ENCODE assay signal across 17 cellular contexts in the genomic region with DNA sequence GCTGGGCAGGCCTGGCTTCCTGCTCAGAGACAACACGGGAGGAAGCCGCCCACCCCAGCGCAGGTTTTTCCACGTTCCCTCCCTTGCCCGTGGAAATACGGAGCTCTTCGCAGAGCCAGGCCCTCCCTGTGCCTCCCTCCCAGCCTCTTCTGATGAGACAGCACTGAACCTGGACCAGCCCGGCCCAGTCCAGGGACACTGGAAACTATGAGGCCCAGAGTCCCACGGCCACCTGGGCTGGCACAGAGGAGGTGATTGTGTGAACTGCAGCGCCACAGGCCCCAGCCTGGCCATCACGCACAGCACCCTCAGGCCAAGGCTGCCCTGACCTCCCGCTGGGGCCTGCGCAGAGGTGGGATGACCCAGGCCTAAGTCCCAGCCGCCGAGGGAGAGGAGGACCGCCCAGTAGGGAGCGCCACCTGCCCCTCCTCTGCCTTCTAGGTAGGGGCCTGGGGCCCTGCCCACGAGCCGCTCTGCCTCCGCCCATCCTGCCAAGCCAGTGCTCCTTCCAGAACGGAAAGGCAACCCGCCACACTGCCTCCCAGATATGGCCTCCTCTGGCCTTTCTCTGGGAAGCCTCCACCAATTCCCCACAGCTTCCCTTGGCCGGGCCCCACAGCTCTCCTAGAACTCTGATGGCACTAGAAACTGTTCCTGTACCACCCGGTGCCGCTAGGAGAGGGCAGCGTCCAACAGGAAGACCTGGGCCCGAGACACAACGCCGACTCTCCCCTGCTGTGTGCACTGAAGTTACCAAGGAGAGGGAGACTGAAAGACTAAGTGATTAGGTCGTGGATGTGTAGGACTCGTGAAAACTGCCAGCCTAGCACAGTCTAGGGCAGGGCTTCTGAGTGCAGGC. TPM values are rescaled to one million over a fixed set of nuclear protein-coding genes. Genes with fewer than 3 reads are reported as not detected.
DNase-seq lines count a peak whose midpoint lies in the region; ATAC-seq, FAIRE-seq and TF ChIP-seq lines count a peak whose summit lies in the region.
"Had no signal": no experiment of that assay in that cellular context is flagged by ENCODE, and none has a peak within 500 bp of the region (broad histone marks: within the 10 kb centered on the region; RNA-seq: fewer than 3 reads in every experiment).

No MANE protein-coding gene starts in this region.

- no peak for ATAC-seq in HCT116
- ATAC-seq in left lung = no peak
- ATAC-seq: heart left ventricle had no signal

- no peaks in the 10 kb centered on the region for H3K27me3 ChIP-seq in HCT116 (ENCODE audit: insufficient read depth, low read length)
- H3K27me3 ChIP-seq in thymus (ENCODE audit: control insufficient read depth, insufficient read depth) = no peaks in the 10 kb centered on the region
- no peaks in the 10 kb centered on the region for H3K27me3 ChIP-seq in left lung
- H3K27me3 ChIP-seq: adrenal gland, heart left ventricle had no signal

- POLR2A ChIA-PET in HCT116 (lab: Charles Lee) = interaction anchor here (0.7 kb wide), 1 partner anchor 106 kb away, joined by 5 read pairs; no protein-coding TSS in a partner anchor

- H3K9ac ChIP-seq in HCT116 (ENCODE audit: low read length) (peak overlapping the region; percentile 73), kidney (ENCODE audit: low read length in 2 of 2) (no peak overlapping the region)

- H3K4me2 ChIP-seq in HCT116 (ENCODE audit: low read length) = peak overlapping the region; percentile 63

- no peaks in the 10 kb centered on the region for H3K36me3 ChIP-seq in HCT116 (ENCODE audit: control insufficient read depth in 1 of 2, insufficient read depth in 2 of 2, low read length in 2 of 2)
- no peaks in the 10 kb centered on the region for H3K36me3 ChIP-seq in kidney (ENCODE audit: control insufficient read depth in 1 of 2, insufficient read depth in 2 of 2, low read length in 2 of 2)
- no peaks in the 10 kb centered on the region for H3K36me3 ChIP-seq in thymus (ENCODE audit: control insufficient read depth, insufficient read depth)
- H3K36me3 ChIP-seq in left lung = no peaks in the 10 kb centered on the region
- H3K36me3 ChIP-seq: adrenal gland, heart left ventricle had no signal

- TF ChIP-seq RAD21 in HCT116 (IDR thresholded peaks at IDR 0.05; ENCODE audit: low read depth) = no peak

- H3K4me1 Mint-ChIP-seq in brain = peaks cover 23% of the 10 kb centered on the region

- no peak overlapping the region for H3K4me3 ChIP-seq in HCT116 (replicated peaks in 1 of 2; ENCODE audit: low read depth in 1 of 2, low read length in 2 of 2)
- no peak overlapping the region for H3K4me3 ChIP-seq in kidney (ENCODE audit: low read length in 2 of 2)
- H3K4me3 ChIP-seq in thymus (ENCODE audit: low read length) = no peak overlapping the region
- H3K4me3 ChIP-seq in left lung = no peak overlapping the region
- H3K4me3 ChIP-seq: adrenal gland, heart left ventricle had no signal

- H2AFZ ChIP-seq in HCT116 (ENCODE audit: low read depth, low read length, poor library complexity, severe bottlenecking) = no peak overlapping the region

- DNase-seq in HCT116 (ENCODE audit: low read depth, low spot score) (no peak), kidney (peak; percentile 71), left lung (no peak), NCI-H524 treated with DMSO at 0.1 percent for 48 hours (lab: John Stamatoyannopoulos, UW) (no peak)
- DNase-seq in stimulated activated CD4-positive, alpha-beta T cell treated with anti-CD3 and anti-CD28 coated beads, Interleukin-2, amount 100 ng/mL, for 24 hours = no peak
- DNase-seq: activated CD4-positive, alpha-beta T cell treated with anti-CD3 and anti-CD28 coated beads, Interleukin-2, amount 50 U/mL, for 1 hour; activated CD8-positive, alpha-beta memory T cell treated with anti-CD3 and anti-CD28 coated beads, Interleukin-2, amount 50 U/mL, for 4 hours; activated effector memory CD4-positive, alpha-beta T cell treated with Interleukin-2 at 50 U/mL for 16 hours; adrenal gland; central memory CD4-positive, alpha-beta T cell; effector CD4-positive, alpha-beta T cell; NCI-H2029 treated with DMSO at 0.1 percent for 48 hours; substantia nigra had no signal

- H3K27ac ChIP-seq in HCT116 (ENCODE audit: low read depth, low read length) (peak overlapping the region; percentile 85), kidney (ENCODE audit: low read depth in 2 of 2, low read length in 2 of 2) (no peak overlapping the region), thymus (ENCODE audit: low read depth) (peak overlapping the region; percentile 53), left lung (no peak overlapping the region)
- H3K27ac ChIP-seq: adrenal gland, heart left ventricle had no signal

- FAIRE-seq in kidney (lab: Jason Lieb, UNC) = no peak

- CTCF ChIA-PET in HCT116 (lab: Charles Lee) = interaction anchor here (1.6 to 1.9 kb wide), 3 partner anchors 106 to 109 kb away, joined by 3 to 18 read pairs (median 6); no protein-coding TSS in a partner anchor

- BruUV-seq in HCT116 (replicated peaks; lab: Mats Ljungman, UMichigan) = no TSS peak

- no peak for TF ChIP-seq POLR2A in HCT116 (IDR thresholded peaks at IDR 0.05; ENCODE audit: borderline replicate concordance, extremely low read depth, insufficient read depth, insufficient read length)

- no peaks in the 10 kb centered on the region for H3K27me3 Mint-ChIP-seq in brain

- H3K36me3 Mint-ChIP-seq in brain = no peaks in the 10 kb centered on the region
- H3K36me3 Mint-ChIP-seq: memory B cell had no signal

- no peaks in the 10 kb centered on the region for H4K20me1 ChIP-seq in HCT116 (ENCODE audit: insufficient read depth)

- peak overlapping the region in 3 of 5 experiments; percentile 26 to 85 (median 59) for H3K27ac Mint-ChIP-seq in brain
- H3K27ac Mint-ChIP-seq: memory B cell had no signal

- RAD21 ChIA-PET in HCT116 (lab: Charles Lee; ENCODE audit: low non-redundant PET in 1 of 2, low total read pairs in 2 of 2, uncharacterized antibody in 2 of 2, unreplicated experiment in 2 of 2) = interaction anchor here (1.1 to 2.1 kb wide), 2 partner anchors 105 to 107 kb away, joined by 3 to 6 read pairs; no protein-coding TSS in a partner anchor

- H3K9me3 ChIP-seq in HCT116 (ENCODE audit: control insufficient read depth in 1 of 2, insufficient read depth in 1 of 2, low read depth in 1 of 2, low read length in 2 of 2) = no peaks in the 10 kb centered on the region
- no peaks in the 10 kb centered on the region for H3K9me3 ChIP-seq in kidney (ENCODE audit: control insufficient read depth in 1 of 2, low read length in 2 of 2)
- no peaks in the 10 kb centered on the region for H3K9me3 ChIP-seq in thymus (ENCODE audit: control insufficient read depth)
- no peaks in the 10 kb centered on the region for H3K9me3 ChIP-seq in left lung
- H3K9me3 ChIP-seq: adrenal gland, heart left ventricle had no signal

- intact Hi-C loops in HCT116 (cut with micrococcal nuclease) = loop anchor here (1.0 kb wide), 1 partner anchor 106 kb away; no protein-coding TSS in a partner anchor
- intact Hi-C loops in kidney (cut with DNase I) = no loop called here
- intact Hi-C loops in left lung (cut with DNase I) = no loop called here

- H3K9me3 Mint-ChIP-seq in brain = no peaks in the 10 kb centered on the region
- H3K9me3 Mint-ChIP-seq: memory B cell had no signal

- WGBS in thymus = 88% methylated on average over 31 of the region's 31 CpGs

- peak in 1 of 3 experiments; percentile 35; a peak in 2 of 6 replicates for TF ChIP-seq CTCF in HCT116 (IDR thresholded peaks at IDR 0.05 in 2 of 3, conservative IDR thresholded peaks at IDR 0.05 in 1 of 3; ENCODE audit: borderline replicate concordance in 1 of 3, insufficient read depth in 1 of 3, low read depth in 2 of 3, low read length in 2 of 3)
- TF ChIP-seq CTCF in brain (conservative IDR thresholded peaks at IDR 0.05) = no peak
- no peak for TF ChIP-seq CTCF in kidney (IDR thresholded peaks at IDR 0.05; ENCODE audit: borderline replicate concordance, extremely low read depth, insufficient read depth)
- no peak for TF ChIP-seq CTCF in left lung (IDR thresholded peaks at IDR 0.05)

- H3K4me1 ChIP-seq in HCT116 (ENCODE audit: control insufficient read depth in 1 of 2, insufficient read depth in 2 of 2, low read length in 2 of 2) (peaks cover 45 to 87% of the 10 kb centered on the region in 2 experiments), kidney (ENCODE audit: control insufficient read depth in 1 of 2, insufficient read depth in 1 of 2, low read depth in 1 of 2, low read length in 2 of 2) (peaks cover 14 to 22% of the 10 kb centered on the region in 2 donors), thymus (ENCODE audit: control insufficient read depth, insufficient read depth, low read length) (no peaks in the 10 kb centered on the region), left lung (peaks cover 3 to 8% of the 10 kb centered on the region in 2 donors)

- H3K9me2 ChIP-seq in HCT116 (ENCODE audit: insufficient read depth) = no peaks in the 10 kb centered on the region

- H3K4me3 Mint-ChIP-seq in brain = no peak overlapping the region
- H3K4me3 Mint-ChIP-seq: memory B cell had no signal

- no peaks in the 10 kb centered on the region for H3K79me2 ChIP-seq in HCT116 (ENCODE audit: insufficient read depth, low read length)

TF ChIP-seq in HCT116, 20 proteins besides CTCF, POLR2A, EP300 and RAD21:
- peak; percentile 46 for TF ChIP-seq ZFX (IDR thresholded peaks at IDR 0.05)
- TF ChIP-seq POLR2AphosphoS5 (IDR thresholded peaks at IDR 0.05; ENCODE audit: low read depth, low read length) = no peak

RNA-seq across cellular contexts. Expression of gene PROSER2, which starts 57.2 kb away (rescaled TPM):
- total RNA-seq in HCT116 (2021; ENCODE audit: unreplicated experiment) (46.2 TPM), kidney (48.2 TPM), left lung (10 to 100 TPM; 12.8 to 14.8 TPM)
- 35.4 and 37.9 TPM in 2 replicates for polyA plus RNA-seq in HCT116 (2012)
- polyA plus RNA-seq in brain (ENCODE audit: insufficient read depth, low read depth, low replicate concordance) (0.63 TPM), kidney (ENCODE audit: insufficient read depth, low read depth, low replicate concordance) (8.1 TPM), thymus (17.8 TPM)

Comparison
In these comparisons a context has a peak if more than half of its experiments do, and no peak if none do; other contexts are left out.
1. H3K27ac ChIP-seq: peak in HCT116 (single experiment) and thymus (single experiment); none in kidney (0 of 2) and left lung (0 of 2).